In the genomic region with DNA sequence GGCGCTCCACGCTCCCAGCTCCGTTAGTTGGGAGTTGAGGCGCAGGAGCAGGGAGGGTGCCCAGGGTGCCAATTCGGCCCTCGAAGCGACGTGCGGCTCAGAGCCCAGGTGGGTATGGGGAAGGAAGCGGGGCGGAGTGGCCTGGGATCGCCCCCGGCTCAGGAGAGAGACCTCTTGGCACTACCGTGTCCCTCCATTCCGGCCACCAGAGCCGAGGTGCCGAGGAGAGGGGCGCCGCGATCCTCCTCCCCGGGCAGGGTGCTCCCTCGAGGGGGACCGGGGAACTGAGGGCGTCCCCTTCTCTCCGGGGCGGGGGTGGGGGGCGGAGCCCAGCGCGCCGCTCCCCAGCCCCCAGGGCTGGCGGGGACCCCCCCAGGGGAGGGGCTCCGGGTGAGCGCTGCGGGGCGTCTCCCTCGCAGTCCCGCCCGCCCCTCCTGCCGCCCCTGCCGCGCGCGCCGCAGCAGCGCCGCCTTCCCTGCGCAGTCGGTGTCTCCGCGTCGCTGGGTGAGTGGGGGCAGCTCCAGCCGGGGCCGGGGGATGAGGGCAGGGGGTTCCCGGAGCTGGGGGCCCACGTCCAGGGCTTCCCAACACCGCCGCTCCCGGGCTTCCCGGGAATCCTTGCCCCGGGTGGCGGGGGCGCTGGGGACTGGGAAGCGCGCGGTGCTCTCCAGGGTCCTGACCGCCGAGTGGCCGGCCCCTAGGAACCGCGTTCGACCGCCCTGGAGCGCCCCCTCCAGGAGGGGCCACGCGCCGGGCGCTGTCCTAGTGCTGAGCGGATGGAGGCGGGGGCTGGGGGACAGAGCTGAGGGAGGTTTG, we compare ENCODE assay signal across 1 cellular context.
TF ChIP-seq lines count a peak whose summit lies in the region.

Gene HPCA, plus strand, starts transcription at position 480 of the 816 bp plus-strand sequence. CDS start 2,408 bp downstream, outside the sequence.

TF ChIP-seq in K562, 482 proteins besides CTCF, POLR2A, EP300 and RAD21 (continued from another document and continues in another):
- peak; percentile 97 for TF ChIP-seq ZNF395 (CRISPR knock-in tag; IDR thresholded peaks at IDR 0.05)
- TF ChIP-seq NR2F6 (CRISPR knock-in tag; IDR thresholded peaks at IDR 0.05): no peak
- TF ChIP-seq CGGBP1 (CRISPR knock-in tag; IDR thresholded peaks at IDR 0.05): no peak
- TF ChIP-seq NBN (IDR thresholded peaks at IDR 0.05; ENCODE audit: low read depth): no peak
- no peak for TF ChIP-seq ZNF274 (IDR thresholded peaks at IDR 0.05; ENCODE audit: borderline replicate concordance, low read depth, low read length)
- TF ChIP-seq ELF4 (CRISPR knock-in tag; IDR thresholded peaks at IDR 0.05): no peak
- no peak for TF ChIP-seq FOS (IDR thresholded peaks at IDR 0.05; ENCODE audit: extremely low read depth, insufficient read length)
- TF ChIP-seq, protein P1, sequence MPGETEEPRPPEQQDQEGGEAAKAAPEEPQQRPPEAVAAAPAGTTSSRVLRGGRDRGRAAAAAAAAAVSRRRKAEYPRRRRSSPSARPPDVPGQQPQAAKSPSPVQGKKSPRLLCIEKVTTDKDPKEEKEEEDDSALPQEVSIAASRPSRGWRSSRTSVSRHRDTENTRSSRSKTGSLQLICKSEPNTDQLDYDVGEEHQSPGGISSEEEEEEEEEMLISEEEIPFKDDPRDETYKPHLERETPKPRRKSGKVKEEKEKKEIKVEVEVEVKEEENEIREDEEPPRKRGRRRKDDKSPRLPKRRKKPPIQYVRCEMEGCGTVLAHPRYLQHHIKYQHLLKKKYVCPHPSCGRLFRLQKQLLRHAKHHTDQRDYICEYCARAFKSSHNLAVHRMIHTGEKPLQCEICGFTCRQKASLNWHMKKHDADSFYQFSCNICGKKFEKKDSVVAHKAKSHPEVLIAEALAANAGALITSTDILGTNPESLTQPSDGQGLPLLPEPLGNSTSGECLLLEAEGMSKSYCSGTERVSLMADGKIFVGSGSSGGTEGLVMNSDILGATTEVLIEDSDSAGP (CRISPR knock-in tag; IDR thresholded peaks at IDR 0.05): peak; percentile 59
- TF ChIP-seq KDM1A (IDR thresholded peaks at IDR 0.05): peak in 1 of 2 experiments; percentile 24; a peak in 1 of 4 replicates
- no peak for TF ChIP-seq DACH1 (IDR thresholded peaks at IDR 0.05; ENCODE audit: partially characterized antibody)
- TF ChIP-seq RBM25 (IDR thresholded peaks at IDR 0.05; ENCODE audit: low read depth, low read length, severe bottlenecking): peak; percentile 11
- TF ChIP-seq SP1 (CRISPR knock-in tag; IDR thresholded peaks at IDR 0.05): peak; percentile 94
- TF ChIP-seq EGR1 (conservative IDR thresholded peaks at IDR 0.05): peak; percentile 59
- TF ChIP-seq ZNF140 (CRISPR knock-in tag; IDR thresholded peaks at IDR 0.05): no peak
- TF ChIP-seq MCM7 (IDR thresholded peaks at IDR 0.05): no peak
- TF ChIP-seq GABPB2 (CRISPR knock-in tag; conservative IDR thresholded peaks at IDR 0.05): no peak
- TF ChIP-seq TSC22D4 (tag; IDR thresholded peaks at IDR 0.05): no peak
- no peak for TF ChIP-seq PRPF4 (IDR thresholded peaks at IDR 0.05; ENCODE audit: insufficient read depth, low read depth, low read length, poor library complexity, severe bottlenecking)
- no peak for TF ChIP-seq WHSC1 (IDR thresholded peaks at IDR 0.05; ENCODE audit: low read length)
- TF ChIP-seq NR3C1 (CRISPR knock-in tag; IDR thresholded peaks at IDR 0.05): peak; percentile 100
- no peak for TF ChIP-seq ZNF79 (CRISPR knock-in tag; IDR thresholded peaks at IDR 0.05; ENCODE audit: low read depth)
- TF ChIP-seq ZNF133 (CRISPR knock-in tag; IDR thresholded peaks at IDR 0.05): no peak
- TF ChIP-seq JUN (IDR thresholded peaks at IDR 0.05; ENCODE audit: borderline replicate concordance, low read depth, low read length): 0 out of 2 replicates have a peak, but pooled peaks have one; percentile 16
- peak; percentile 98 for TF ChIP-seq JUN (CRISPR knock-in tag; IDR thresholded peaks at IDR 0.05; ENCODE audit: borderline replicate concordance)
- TF ChIP-seq ZNF277 (CRISPR knock-in tag; IDR thresholded peaks at IDR 0.05; ENCODE audit: borderline replicate concordance): no peak
- peak; percentile 93; the same call in 1 of the 2 replicates for TF ChIP-seq IRF2 (CRISPR knock-in tag; IDR thresholded peaks at IDR 0.05)
- TF ChIP-seq JUNB (CRISPR knock-in tag; conservative IDR thresholded peaks at IDR 0.05): no peak
- TF ChIP-seq CBX2 (IDR thresholded peaks at IDR 0.05; ENCODE audit: insufficient read depth, low read length, poor library complexity, severe bottlenecking): no peak
- TF ChIP-seq ZNF197 (CRISPR knock-in tag; IDR thresholded peaks at IDR 0.05; ENCODE audit: low read depth): peak; percentile 97
- no peak for TF ChIP-seq ZNF75A (CRISPR knock-in tag; IDR thresholded peaks at IDR 0.05)
- no peak for TF ChIP-seq ETS2 (tag; IDR thresholded peaks at IDR 0.05; ENCODE audit: borderline replicate concordance, poor library complexity, severe bottlenecking)
- no peak for TF ChIP-seq HIVEP1 (CRISPR knock-in tag; IDR thresholded peaks at IDR 0.05)
- TF ChIP-seq HDAC2 (IDR thresholded peaks at IDR 0.05): peak; percentile 96
- TF ChIP-seq IFI16 (CRISPR knock-in tag; IDR thresholded peaks at IDR 0.05): no peak
- peak; percentile 94 for TF ChIP-seq E2F4 (CRISPR knock-in tag; IDR thresholded peaks at IDR 0.05; ENCODE audit: low read depth)
- TF ChIP-seq ZNF124 (CRISPR knock-in tag; IDR thresholded peaks at IDR 0.05): peak; percentile 96
- TF ChIP-seq KLF1 (tag; IDR thresholded peaks at IDR 0.05): no peak
- no peak for TF ChIP-seq BRD9 (IDR thresholded peaks at IDR 0.05; ENCODE audit: low read depth, partially characterized antibody)
- TF ChIP-seq PTBP1 (IDR thresholded peaks at IDR 0.05; ENCODE audit: low read depth, low read length): no peak
- TF ChIP-seq NCOA1 (IDR thresholded peaks at IDR 0.05; ENCODE audit: low read depth): peak; percentile 98
- TF ChIP-seq ZNF324 (CRISPR knock-in tag; IDR thresholded peaks at IDR 0.05): no peak
- peak; percentile 90 for TF ChIP-seq SAP30 (IDR thresholded peaks at IDR 0.05; ENCODE audit: borderline replicate concordance, insufficient read depth, low read depth, low read length, poor library complexity, severe bottlenecking)
- no peak for TF ChIP-seq CEBPZ (IDR thresholded peaks at IDR 0.05; ENCODE audit: borderline replicate concordance, low read depth, low read length)
- peak; percentile 93 for TF ChIP-seq GABPB1 (CRISPR knock-in tag; IDR thresholded peaks at IDR 0.05)
- TF ChIP-seq MYC (IDR thresholded peaks at IDR 0.05; ENCODE audit: low read depth, low read length): peak; percentile 79
- no peak for TF ChIP-seq MYC (CRISPR knock-in tag; IDR thresholded peaks at IDR 0.05; ENCODE audit: borderline replicate concordance, low read depth)
- TF ChIP-seq NFRKB (IDR thresholded peaks at IDR 0.05; ENCODE audit: low read depth): no peak
- no peak for TF ChIP-seq ZC3H4 (CRISPR knock-in tag; IDR thresholded peaks at IDR 0.05; ENCODE audit: borderline replicate concordance)
- TF ChIP-seq COPS2 (conservative IDR thresholded peaks at IDR 0.05): no peak
- TF ChIP-seq PRMT5 (CRISPR knock-in tag; IDR thresholded peaks at IDR 0.05): peak; percentile 99
